Comparison of ENCODE assay signal across 8 cellular contexts in genomic region chr19:5293607-5294089, GRCh38. TPM values are rescaled to one million over a fixed set of nuclear protein-coding genes. Genes with fewer than 3 reads are reported as not detected.
A peak's percentile ranks its signal among the peaks of the same experiment; 100 is the strongest.
DNase-seq lines count a peak whose midpoint lies in the region; ATAC-seq and TF ChIP-seq lines count a peak whose summit lies in the region.

No MANE protein-coding gene starts in this region.

- ATAC-seq in esophagus mucosa = peak; percentile 32

- peak overlapping the region; percentile 85 for H3K9ac ChIP-seq in GM23248

- no peak for TF ChIP-seq CTCF in PC-9 (conservative IDR thresholded peaks at IDR 0.05)
- TF ChIP-seq CTCF in nephron (IDR thresholded peaks at IDR 0.05; ENCODE audit: unreplicated experiment in 3 of 3) = no peak

- H3K9me3 Mint-ChIP-seq in nephron = peaks cover under 1% of the 10 kb centered on the region
- H3K9me3 Mint-ChIP-seq in T-helper 2 cell treated with Interferon-gamma antibody and Interleukin-4, amounts not matched to agents 5 μg/mL and 100 μg/mL, for 36 hours = no peaks in the 10 kb centered on the region

- in situ Hi-C loops in GM23248 (cut with MboI) = no loop called here

- peak overlapping the region; percentile 82 for H3K4me2 ChIP-seq in GM23248 (ENCODE audit: unreplicated experiment)
- H3K4me2 ChIP-seq in PC-9 = peak overlapping the region; percentile 54

- DNase-seq in GM23248 (peak; percentile 78), PC-9 (no peak), DMS53 (lab: John Stamatoyannopoulos, UW) (no peak), CD1c-positive myeloid dendritic cell (ENCODE audit: extremely low spot score) (no peak)
- no peak for DNase-seq in T-helper 2 cell treated with Interferon-gamma antibody and Interleukin-4, amounts not matched to agents 5 μg/mL and 100 μg/mL, for 36 hours (ENCODE audit: low spot score)
- no peak for DNase-seq in activated CD4-positive, alpha-beta T cell treated with anti-CD3 and anti-CD28 coated beads for 1 hour

- H3K27ac Mint-ChIP-seq in nephron = peak overlapping the region in 2 of 3 experiments; percentile 54 to 93
- no peak overlapping the region for H3K27ac Mint-ChIP-seq in T-helper 2 cell treated with Interferon-gamma antibody and Interleukin-4, amounts not matched to agents 5 μg/mL and 100 μg/mL, for 36 hours

- H3K4me1 Mint-ChIP-seq in nephron = peaks cover 18% of the 10 kb centered on the region
- no peaks in the 10 kb centered on the region for H3K4me1 Mint-ChIP-seq in T-helper 2 cell treated with Interferon-gamma antibody and Interleukin-4, amounts not matched to agents 5 μg/mL and 100 μg/mL, for 36 hours (ENCODE audit: low read depth)

- H3K27ac ChIP-seq in GM23248 = no peak overlapping the region
- no peak overlapping the region for H3K27ac ChIP-seq in PC-9

- CTCF ChIA-PET in PC-9 (lab: Charles Lee) = interaction anchor here (0.6 to 0.7 kb wide), 2 partner anchors 13 to 25 kb away, joined by 4 read pairs; no protein-coding TSS in a partner anchor

- H3K36me3 ChIP-seq in GM23248 (ENCODE audit: low read depth) (no peaks in the 10 kb centered on the region), PC-9 (ENCODE audit: low read depth) (no peaks in the 10 kb centered on the region)

- no peaks in the 10 kb centered on the region for H3K9me3 ChIP-seq in GM23248 (ENCODE audit: low read depth)
- no peaks in the 10 kb centered on the region for H3K9me3 ChIP-seq in PC-9 (ENCODE audit: insufficient read depth, low read depth)

- H2AFZ ChIP-seq in GM23248 = peak overlapping the region; percentile 82
- no peak overlapping the region for H2AFZ ChIP-seq in PC-9

- intact Hi-C loops in PC-9 (cut with micrococcal nuclease; ENCODE audit: unreplicated experiment) = no loop called here

- H3K9me2 ChIP-seq in GM23248 (ENCODE audit: insufficient read depth) (no peaks in the 10 kb centered on the region), PC-9 (ENCODE audit: insufficient read depth) (no peaks in the 10 kb centered on the region)

- H3K36me3 Mint-ChIP-seq in nephron (ENCODE audit: low read depth) = no peaks in the 10 kb centered on the region
- H3K36me3 Mint-ChIP-seq in T-helper 2 cell treated with Interferon-gamma antibody and Interleukin-4, amounts not matched to agents 5 μg/mL and 100 μg/mL, for 36 hours (ENCODE audit: low read depth) = no peaks in the 10 kb centered on the region

- POLR2A ChIA-PET in PC-9 (lab: Charles Lee; ENCODE audit: unreplicated experiment) = no interaction called here

- H4K20me1 ChIP-seq in GM23248 (ENCODE audit: insufficient read depth) (no peaks in the 10 kb centered on the region; the same call in 1 of the 2 replicates), PC-9 (ENCODE audit: insufficient read depth) (no peaks in the 10 kb centered on the region; the same call in 1 of the 2 replicates)

- H3K79me2 ChIP-seq in GM23248 (ENCODE audit: insufficient read depth) = peaks cover 33% of the 10 kb centered on the region
- peaks cover 5% of the 10 kb centered on the region; the same call in 1 of the 2 replicates for H3K79me2 ChIP-seq in PC-9 (ENCODE audit: low read depth)

- no peaks in the 10 kb centered on the region for H3K27me3 Mint-ChIP-seq in nephron (ENCODE audit: low read depth)
- H3K27me3 Mint-ChIP-seq in T-helper 2 cell treated with Interferon-gamma antibody and Interleukin-4, amounts not matched to agents 5 μg/mL and 100 μg/mL, for 36 hours (ENCODE audit: low read depth) = peaks cover 16% of the 10 kb centered on the region

- 1 to 2% methylated on average over 23 to 28 of the region's 30 CpGs for WGBS in GM23248 (ENCODE audit: low coverage in 1 of 2, low lambda C conversion rate in 2 of 2, missing lambda C conversion rate in 2 of 2), 2 experiments

- no peaks in the 10 kb centered on the region for H3F3A ChIP-seq in GM23248 (ENCODE audit: insufficient read depth)
- peaks cover 9% of the 10 kb centered on the region; the same call in 1 of the 2 replicates for H3F3A ChIP-seq in PC-9 (ENCODE audit: insufficient read depth, low read depth)

- no TSS peak for BruUV-seq in PC-9 (replicated peaks; lab: Mats Ljungman, UMichigan)

- H3K27me3 ChIP-seq in GM23248 (replicated peaks; ENCODE audit: insufficient read depth) = no peaks in the 10 kb centered on the region
- H3K27me3 ChIP-seq in PC-9 (ENCODE audit: insufficient read depth, low read depth) = no peaks in the 10 kb centered on the region

- peak overlapping the region; percentile 90 to 93 (median 91) for H3K4me3 Mint-ChIP-seq in nephron
- H3K4me3 Mint-ChIP-seq in T-helper 2 cell treated with Interferon-gamma antibody and Interleukin-4, amounts not matched to agents 5 μg/mL and 100 μg/mL, for 36 hours = no peak overlapping the region

- H3K4me3 ChIP-seq in GM23248 = peak overlapping the region; percentile 81
- H3K4me3 ChIP-seq in PC-9 = peak overlapping the region; percentile 29; the same call in 1 of the 2 replicates

- H3K4me1 ChIP-seq in GM23248 (ENCODE audit: insufficient read depth) (peaks cover 4% of the 10 kb centered on the region; the same call in 1 of the 2 replicates), PC-9 (replicated peaks; ENCODE audit: insufficient read depth) (peaks cover 6% of the 10 kb centered on the region)

RNA-seq across cellular contexts. Expression of gene PTPRS, which starts 47.0 kb away (rescaled TPM):
- 196 and 215 TPM in 2 replicates for total RNA-seq in GM23248 (2014; rRNA removed; shearing (Covaris generic))
- 20.2 and 21.7 TPM in 2 replicates for polyA plus RNA-seq in GM23248 (2016; fragmentation: Nextera tagmentation; extraction: Ambion mirVana)
- total RNA-seq in PC-9 (2021) = 131 and 183 TPM in 2 replicates
- 38.7 TPM for total RNA-seq in esophagus mucosa
